ENCODE assay signal across 8 cellular contexts in the genomic region with DNA sequence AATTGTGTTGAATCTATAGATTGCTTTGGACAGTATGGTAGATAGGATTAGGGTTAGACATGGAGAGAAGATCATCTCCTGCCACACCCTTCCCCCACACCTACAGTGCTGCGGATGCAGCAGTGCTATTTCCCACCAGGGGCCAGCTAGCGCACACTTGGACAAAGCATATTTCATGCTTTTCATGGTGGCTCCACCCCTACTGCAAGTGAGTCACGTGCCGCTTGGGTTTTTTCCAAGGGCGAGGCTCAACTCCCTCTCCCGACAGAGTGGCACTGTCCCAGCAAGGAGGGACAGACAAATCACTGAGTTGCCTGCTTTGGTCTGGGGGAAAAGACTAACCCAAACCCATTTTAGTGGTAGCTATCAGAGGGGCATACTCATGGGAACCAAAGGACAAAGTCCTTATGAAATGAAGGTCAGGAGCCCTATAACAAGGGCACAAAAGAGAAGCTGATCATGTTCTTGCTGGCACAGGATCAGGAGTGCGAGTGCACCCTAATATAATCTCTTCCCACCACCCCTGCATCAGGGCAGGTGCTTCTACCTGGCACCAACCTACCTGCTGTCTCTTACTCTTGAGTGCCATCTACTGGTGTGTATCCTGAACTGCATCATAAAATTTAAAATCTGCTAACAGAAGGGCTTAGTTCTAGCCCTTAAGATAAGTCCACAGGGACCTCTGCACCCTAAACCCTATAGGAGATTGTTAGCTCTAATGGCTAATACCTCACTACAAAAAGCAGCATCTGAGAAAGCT. TPM values are rescaled to one million over a fixed set of nuclear protein-coding genes. Genes with fewer than 3 reads are reported as not detected.
DNase-seq lines count a peak whose midpoint lies in the region; ATAC-seq, FAIRE-seq and TF ChIP-seq lines count a peak whose summit lies in the region.

No MANE protein-coding gene starts in this region.

- H3K4me3 ChIP-seq in GM23338 = no peak overlapping the region
- no peak overlapping the region for H3K4me3 ChIP-seq in Peyer's patch
- H3K4me3 ChIP-seq in effector memory CD4-positive, alpha-beta T cell (ENCODE audit: insufficient read depth, low read depth, low read length, poor library complexity, severe bottlenecking) = no peak overlapping the region
- H3K4me3 ChIP-seq in pancreas = no peak overlapping the region

- DNase-seq in NCI-H2171 treated with DMSO at 0.1 percent for 48 hours (lab: John Stamatoyannopoulos, UW) (peak; percentile 0), NCI-H2171 (lab: John Stamatoyannopoulos, UW) (no peak), GM23338 (ENCODE audit: low spot score) (peak; percentile 51), Peyer's patch (peak in 2 of 3 donors; percentile 56 to 57), pancreas (peak; percentile 55 to 76 (median 64)), NCI-H1092 (lab: John Stamatoyannopoulos, UW) (no peak), GOT3 (lab: John Stamatoyannopoulos, UW) (no peak)
- DNase-seq in effector memory CD4-positive, alpha-beta T cell = peak in 2 of 3 donors; percentile 0 to 3

- no peaks in the 10 kb centered on the region; the same call in 2 of the 3 replicates for H3K4me1 Mint-ChIP-seq in GM23338

- H4K20me1 ChIP-seq in GM23338 (replicated peaks; ENCODE audit: insufficient read depth) = no peaks in the 10 kb centered on the region

- no peak overlapping the region for H3K4me2 ChIP-seq in GM23338

- WGBS in pancreas, 2 donors = 37 to 39% methylated on average over 7 of the region's 7 CpGs

- H3K9me2 ChIP-seq in GM23338 (ENCODE audit: insufficient read depth) = no peaks in the 10 kb centered on the region

- H3K27ac Mint-ChIP-seq in GM23338 = no peak overlapping the region; the same call in 1 of the 2 replicates

- H3K27ac ChIP-seq in GM23338 (ENCODE audit: low read depth) = no peak overlapping the region
- H3K27ac ChIP-seq in Peyer's patch = peak overlapping the region in 1 of 4 donors; percentile 27
- H3K27ac ChIP-seq in effector memory CD4-positive, alpha-beta T cell (ENCODE audit: insufficient read depth, low read length, poor library complexity, severe bottlenecking) = no peak overlapping the region
- H3K27ac ChIP-seq in pancreas = peak overlapping the region in 1 of 4 donors; percentile 41

- H3K36me3 ChIP-seq in GM23338 (ENCODE audit: insufficient read depth) = no peaks in the 10 kb centered on the region
- no peaks in the 10 kb centered on the region for H3K36me3 ChIP-seq in Peyer's patch
- H3K36me3 ChIP-seq in effector memory CD4-positive, alpha-beta T cell (ENCODE audit: control insufficient read depth, insufficient read depth, low read length) = no peaks in the 10 kb centered on the region
- no peaks in the 10 kb centered on the region for H3K36me3 ChIP-seq in pancreas

- no peaks in the 10 kb centered on the region for H3F3A ChIP-seq in GM23338 (replicated peaks; ENCODE audit: low read depth)

- no peaks in the 10 kb centered on the region for H3K79me2 ChIP-seq in GM23338 (replicated peaks; ENCODE audit: insufficient read depth)

- no peaks in the 10 kb centered on the region for H3K27me3 ChIP-seq in GM23338 (ENCODE audit: insufficient read depth)
- H3K27me3 ChIP-seq in Peyer's patch = no peaks in the 10 kb centered on the region
- no peaks in the 10 kb centered on the region for H3K27me3 ChIP-seq in effector memory CD4-positive, alpha-beta T cell (replicated peaks; ENCODE audit: control insufficient read depth, insufficient read depth, low read length, poor library complexity, severe bottlenecking)
- peaks cover 0 to 8% (median 0%) of the 10 kb centered on the region in 4 donors for H3K27me3 ChIP-seq in pancreas

- peak; percentile 89 for ATAC-seq in GM23338
- ATAC-seq in pancreas = peak; percentile 71 to 87 (median 82)

- intact Hi-C loops in pancreas (cut with DNase I) = no loop called here

- TF ChIP-seq CTCF in GM23338 (conservative IDR thresholded peaks at IDR 0.05; ENCODE audit: low read depth in 2 of 2) (peak; percentile 62 to 75), Peyer's patch (IDR thresholded peaks at IDR 0.05) (peak in 4 of 6 experiments; percentile 51 to 68 (median 64)), pancreas (IDR thresholded peaks at IDR 0.05) (peak; percentile 41 to 57 (median 46))

- FAIRE-seq in pancreas (lab: Jason Lieb, UNC) = no peak

- H3K9me3 ChIP-seq in Peyer's patch (no peaks in the 10 kb centered on the region), pancreas (no peaks in the 10 kb centered on the region)
- no peaks in the 10 kb centered on the region for H3K9me3 ChIP-seq in effector memory CD4-positive, alpha-beta T cell (ENCODE audit: control insufficient read depth, low read length)

- no peak overlapping the region for H3K4me3 Mint-ChIP-seq in GM23338

- H3K36me3 Mint-ChIP-seq in GM23338 (ENCODE audit: low read depth) = no peaks in the 10 kb centered on the region

- H2AFZ ChIP-seq in GM23338 = no peak overlapping the region

- peaks cover 3% of the 10 kb centered on the region for H3K27me3 Mint-ChIP-seq in GM23338 (ENCODE audit: insufficient read depth, low read depth, poor library complexity)

- no peaks in the 10 kb centered on the region for H3K4me1 ChIP-seq in GM23338 (ENCODE audit: insufficient read depth)
- H3K4me1 ChIP-seq in Peyer's patch = no peaks in the 10 kb centered on the region
- H3K4me1 ChIP-seq in effector memory CD4-positive, alpha-beta T cell (ENCODE audit: control insufficient read depth, insufficient read depth, low read length, poor library complexity, severe bottlenecking) = no peaks in the 10 kb centered on the region
- peaks cover 0 to 2% (median 0%) of the 10 kb centered on the region in 3 donors for H3K4me1 ChIP-seq in pancreas

- no peaks in the 10 kb centered on the region for H3K9me3 Mint-ChIP-seq in GM23338

- TF ChIP-seq POLR2A in Peyer's patch (IDR thresholded peaks at IDR 0.05) = no peak

TF ChIP-seq in GM23338, 12 proteins besides CTCF, POLR2A, EP300 and RAD21 (continues in another document):
- no peak for TF ChIP-seq STAT1 (IDR thresholded peaks at IDR 0.05; ENCODE audit: unreplicated experiment)
- TF ChIP-seq, protein P1, sequence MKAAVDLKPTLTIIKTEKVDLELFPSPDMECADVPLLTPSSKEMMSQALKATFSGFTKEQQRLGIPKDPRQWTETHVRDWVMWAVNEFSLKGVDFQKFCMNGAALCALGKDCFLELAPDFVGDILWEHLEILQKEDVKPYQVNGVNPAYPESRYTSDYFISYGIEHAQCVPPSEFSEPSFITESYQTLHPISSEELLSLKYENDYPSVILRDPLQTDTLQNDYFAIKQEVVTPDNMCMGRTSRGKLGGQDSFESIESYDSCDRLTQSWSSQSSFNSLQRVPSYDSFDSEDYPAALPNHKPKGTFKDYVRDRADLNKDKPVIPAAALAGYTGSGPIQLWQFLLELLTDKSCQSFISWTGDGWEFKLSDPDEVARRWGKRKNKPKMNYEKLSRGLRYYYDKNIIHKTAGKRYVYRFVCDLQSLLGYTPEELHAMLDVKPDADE (IDR thresholded peaks at IDR 0.05) = no peak
- TF ChIP-seq NANOG (IDR thresholded peaks at IDR 0.05; ENCODE audit: borderline replicate concordance) = no peak
- TF ChIP-seq EZH2phosphoT487 (IDR thresholded peaks at IDR 0.05; ENCODE audit: unreplicated experiment) = no peak
- TF ChIP-seq EZH2 (IDR thresholded peaks at IDR 0.05; ENCODE audit: low read depth, unreplicated experiment) = no peak
- TF ChIP-seq POLR2AphosphoS5 (IDR thresholded peaks at IDR 0.05; ENCODE audit: low read depth) = no peak
- TF ChIP-seq JUNB (IDR thresholded peaks at IDR 0.05; ENCODE audit: unreplicated experiment) = no peak

RNA-seq across cellular contexts. Expression of gene PGAM4, which starts 55.1 kb away (rescaled TPM):
- 0.35 and 0.52 TPM in 2 replicates for total RNA-seq in GM23338 (2014; rRNA removed; shearing (Covaris generic))
- polyA plus RNA-seq in GM23338 (2016; fragmentation: Nextera tagmentation; extraction: Ambion mirVana) = not detected in 2 replicates
- not detected for total RNA-seq in Peyer's patch
- not detected for total RNA-seq in pancreas
- not detected for polyA plus RNA-seq in pancreas

Comparison
In these comparisons a context has a peak if more than half of its experiments do, and no peak if none do; other contexts are left out.
1. DNase-seq: peak in NCI-H2171 treated with DMSO at 0.1 percent for 48 hours (single experiment), GM23338 (single experiment), Peyer's patch (2 of 3), effector memory CD4-positive, alpha-beta T cell (2 of 3) and pancreas (6 of 6); none in NCI-H2171 (single experiment), NCI-H1092 (single experiment) and GOT3 (single experiment).
2. Peak in every context shown above with its lines, with median percentiles within 50 percentile points of each other: CTCF ChIP-seq.